Comparison of ENCODE assay signal across 8 cellular contexts in genomic region chr20:32893878-32894483, GRCh38. TPM values are rescaled to one million over a fixed set of nuclear protein-coding genes. Genes with fewer than 3 reads are reported as not detected.
DNase-seq lines count a peak whose midpoint lies in the region; ATAC-seq and TF ChIP-seq lines count a peak whose summit lies in the region.

No MANE protein-coding gene starts in this region.

- CTCF ChIA-PET in AG04450 (lab: Charles Lee) = interaction anchor here (0.5 to 6.0 kb wide), 2 partner anchors 17 to 104 kb away, joined by 4 to 31 read pairs; no protein-coding TSS in a partner anchor

- H3K27me3 ChIP-seq in AG04450 (ENCODE audit: control insufficient read depth, insufficient read depth, low read length) (peaks cover 8% of the 10 kb centered on the region), heart right ventricle (no peaks in the 10 kb centered on the region)

- H3K36me3 ChIP-seq in heart right ventricle = no peaks in the 10 kb centered on the region

- H3K27ac ChIP-seq in AG04450 (ENCODE audit: low read depth, low read length) (no peak overlapping the region), heart right ventricle (no peak overlapping the region)

- H3K9me3 ChIP-seq in AG04450 (ENCODE audit: control insufficient read depth, insufficient read depth, low read length) (no peaks in the 10 kb centered on the region), heart right ventricle (no peaks in the 10 kb centered on the region)

- ATAC-seq in heart right ventricle (peak in 6 of 8 donors; percentile 16 to 64 (median 44)), HG02884 (IDR thresholded peaks at IDR 0.05; ENCODE audit: unreplicated experiment) (no peak), GM21786 (IDR thresholded peaks at IDR 0.05; ENCODE audit: unreplicated experiment) (no peak)

- intact Hi-C loops in heart right ventricle (cut with DNase I) = loop anchor here in 4 of 10 donors (5.0 to 10.0 kb wide), 2 partner anchors 99 to 102 kb away; no protein-coding TSS in a partner anchor

- POLR2A ChIA-PET in AG04450 (lab: Yijun Ruan, JAX) = no interaction called here

- DNase-seq in AG04450 (ENCODE audit: low read depth, low spot score) (no peak), GF-D8 (lab: John Stamatoyannopoulos, UW) (peak; percentile 15), RPMI8226 (peak; percentile 39), heart right ventricle (peak in 1 of 2 donors; percentile 22), NK-92 (lab: John Stamatoyannopoulos, UW; ENCODE audit: unreplicated experiment) (no peak)
- no peak for DNase-seq in effector CD4-positive, alpha-beta T cell

- 74 to 83% methylated on average over 10 of the region's 10 CpGs for WGBS in heart right ventricle, 2 donors

- H3K4me1 ChIP-seq in heart right ventricle = no peaks in the 10 kb centered on the region

- H3K4me3 ChIP-seq in AG04450 (ENCODE audit: low read depth, low read length) (no peak overlapping the region), heart right ventricle (no peak overlapping the region)

- TF ChIP-seq CTCF in AG04450 (IDR thresholded peaks at IDR 0.05; ENCODE audit: low read depth, low read length) (peak; percentile 54), heart right ventricle (IDR thresholded peaks at IDR 0.05) (peak in 7 of 9 donors; percentile 25 to 48 (median 40))

RNA-seq across cellular contexts. Expression of gene EFCAB8, which starts 35.3 kb away (rescaled TPM):
- polyA plus RNA-seq in AG04450 (2011; rRNA removed) (not detected in 2 replicates), heart right ventricle (under 1 TPM in 1 of 2 donors, not detected in 1; 0.15 TPM)
- 0.04 TPM in 1 of 2 replicates, not detected in the other for polyA minus RNA-seq in AG04450 (2011; rRNA and poly(A)+ RNA removed)
- under 1 TPM in 1 of 10 donors, not detected in 9; 0.58 TPM for total RNA-seq in heart right ventricle

Comparison
In these comparisons a context has a peak if more than half of its experiments do, and no peak if none do; other contexts are left out.
1. DNase-seq: peak in GF-D8 (single experiment) and RPMI8226 (single experiment); none in AG04450 (single experiment), effector CD4-positive, alpha-beta T cell (single experiment) and NK-92 (single experiment).
2. ATAC-seq: peak in heart right ventricle (6 of 8); none in HG02884 (single experiment) and GM21786 (single experiment).